Comparison of ENCODE assay signal across 8 cellular contexts in genomic region chr9:132411091-132411508, GRCh38. TPM values are rescaled to one million over a fixed set of nuclear protein-coding genes. Genes with fewer than 3 reads are reported as not detected.
A peak's percentile ranks its signal among the peaks of the same experiment; 100 is the strongest.
DNase-seq lines count a peak whose midpoint lies in the region; ATAC-seq and TF ChIP-seq lines count a peak whose summit lies in the region.

No MANE protein-coding gene starts in this region.

- H4K8ac ChIP-seq in IMR-90 (ENCODE audit: low read depth in 2 of 2, low read length in 2 of 2) = no peak overlapping the region

- no peak overlapping the region for H2BK15ac ChIP-seq in IMR-90 (ENCODE audit: low read depth, low read length)

- H3K79me1 ChIP-seq in IMR-90 (ENCODE audit: low read depth in 1 of 2, low read length in 2 of 2) = peaks cover 0 to under 1% of the 10 kb centered on the region in 2 experiments; a peak in 2 of 4 replicates

- peaks cover 31% of the 10 kb centered on the region for H3K27me3 Mint-ChIP-seq in activated naive CD4-positive, alpha-beta T cell treated with anti-CD3 and anti-CD28 coated beads, Interleukin-2, amount 50 U/mL, for 24 hours

- no peaks in the 10 kb centered on the region for H3K9me3 Mint-ChIP-seq in activated naive CD4-positive, alpha-beta T cell treated with anti-CD3 and anti-CD28 coated beads, Interleukin-2, amount 50 U/mL, for 24 hours

- H3K79me2 ChIP-seq in DOHH2 (ENCODE audit: control insufficient read depth, low read length) = peaks cover 7% of the 10 kb centered on the region
- H3K79me2 ChIP-seq in smooth muscle cell (ENCODE audit: low read depth) = peaks cover 4% of the 10 kb centered on the region

- H3K56ac ChIP-seq in IMR-90 (ENCODE audit: extremely low read depth, insufficient read depth, low read length) = no peak overlapping the region

- TF ChIP-seq RAD21 in IMR-90 (IDR thresholded peaks at IDR 0.05; ENCODE audit: low read length) = peak; percentile 64

- no peak overlapping the region for H3K27ac ChIP-seq in DOHH2 (ENCODE audit: low read depth, low read length)
- H3K27ac ChIP-seq in IMR-90 (ENCODE audit: insufficient read depth, low read length) = no peak overlapping the region
- no peak overlapping the region for H3K27ac ChIP-seq in right cardiac atrium (ENCODE audit: low read length)
- H3K27ac ChIP-seq in smooth muscle cell (ENCODE audit: low read depth) = no peak overlapping the region

- H2BK20ac ChIP-seq in IMR-90 (ENCODE audit: low read depth, low read length) = no peak overlapping the region

- peaks cover 46% of the 10 kb centered on the region for H3K27me3 ChIP-seq in DOHH2 (ENCODE audit: control insufficient read depth, low read length)
- H3K27me3 ChIP-seq in IMR-90 (ENCODE audit: control insufficient read depth, insufficient read depth, low read length) = peaks cover 43% of the 10 kb centered on the region
- H3K27me3 ChIP-seq in right cardiac atrium (ENCODE audit: control insufficient read depth, insufficient read depth) = no peaks in the 10 kb centered on the region
- peaks cover 72% of the 10 kb centered on the region for H3K27me3 ChIP-seq in smooth muscle cell (ENCODE audit: low read depth)

- no peak overlapping the region for H3K18ac ChIP-seq in IMR-90 (ENCODE audit: low read depth, low read length)

- POLR2A ChIA-PET in IMR-90 (lab: Charles Lee; ENCODE audit: unreplicated experiment) = no interaction called here

- peak overlapping the region; percentile 68 for H3K4me3 ChIP-seq in DOHH2 (ENCODE audit: low read length)
- no peak overlapping the region for H3K4me3 ChIP-seq in IMR-90 (ENCODE audit: insufficient read depth, low read depth, low read length)
- peak overlapping the region; percentile 89 for H3K4me3 ChIP-seq in right cardiac atrium (ENCODE audit: low read length)
- peak overlapping the region; percentile 65 for H3K4me3 ChIP-seq in smooth muscle cell

- no peaks in the 10 kb centered on the region for H3K9me3 ChIP-seq in DOHH2 (ENCODE audit: control insufficient read depth, insufficient read depth, low read length)
- no peaks in the 10 kb centered on the region for H3K9me3 ChIP-seq in IMR-90 (ENCODE audit: control insufficient read depth, insufficient read depth, low read length)
- H3K9me3 ChIP-seq in right cardiac atrium (ENCODE audit: control insufficient read depth, low read length) = no peaks in the 10 kb centered on the region
- H3K9me3 ChIP-seq in smooth muscle cell (replicated peaks; ENCODE audit: low read depth) = no peaks in the 10 kb centered on the region

- H3K4me1 Mint-ChIP-seq in activated naive CD4-positive, alpha-beta T cell treated with anti-CD3 and anti-CD28 coated beads, Interleukin-2, amount 50 U/mL, for 24 hours = peaks cover 33% of the 10 kb centered on the region

- H3K9me1 ChIP-seq in IMR-90 (ENCODE audit: insufficient read depth, low read length) = peaks cover 7% of the 10 kb centered on the region; the same call in 1 of the 2 replicates

- peak overlapping the region; percentile 71 for H2AFZ ChIP-seq in IMR-90 (replicated peaks; ENCODE audit: low read length, poor library complexity)
- H2AFZ ChIP-seq in smooth muscle cell (ENCODE audit: low read depth) = no peak overlapping the region

- peak overlapping the region; percentile 76 for H3K4me3 Mint-ChIP-seq in activated naive CD4-positive, alpha-beta T cell treated with anti-CD3 and anti-CD28 coated beads, Interleukin-2, amount 50 U/mL, for 24 hours

- no peak overlapping the region for H3K14ac ChIP-seq in IMR-90 (replicated peaks; ENCODE audit: low read depth, low read length)

- H3K4me2 ChIP-seq in DOHH2 (ENCODE audit: low read length) (peak overlapping the region; percentile 83), IMR-90 (ENCODE audit: low read depth, low read length) (peak overlapping the region; percentile 20; the same call in 1 of the 2 replicates), smooth muscle cell (peak overlapping the region; percentile 98)

- CTCF ChIA-PET in IMR-90 (lab: Yijun Ruan, JAX) = no interaction called here

- H3K36me3 ChIP-seq in DOHH2 (ENCODE audit: control insufficient read depth, low read length) (no peaks in the 10 kb centered on the region), IMR-90 (ENCODE audit: control insufficient read depth, insufficient read depth, low read length) (no peaks in the 10 kb centered on the region), smooth muscle cell (ENCODE audit: low read depth) (no peaks in the 10 kb centered on the region)

- no peak overlapping the region for H3K23ac ChIP-seq in IMR-90 (ENCODE audit: low read depth, low read length)

- no peak overlapping the region for H2AK5ac ChIP-seq in IMR-90 (ENCODE audit: low read depth, low read length)

- DNase-seq in IMR-90 (peak; percentile 7), SHP77 (lab: John Stamatoyannopoulos, UW) (peak; percentile 70 to 75), right cardiac atrium (peak; percentile 28 to 72 (median 72)), smooth muscle cell (lab: John Stamatoyannopoulos, UW; ENCODE audit: unreplicated experiment) (no peak), H4 (ENCODE audit: low spot score) (no peak)

- H2BK5ac ChIP-seq in IMR-90 (ENCODE audit: low read depth, low read length, poor library complexity, severe bottlenecking) = no peak overlapping the region

- no peak overlapping the region for H3K9ac ChIP-seq in IMR-90 (ENCODE audit: low read depth, low read length)
- no peak overlapping the region for H3K9ac ChIP-seq in smooth muscle cell (ENCODE audit: low read depth)

- H4K20me1 ChIP-seq in DOHH2 (ENCODE audit: control insufficient read depth, insufficient read depth, low read depth, low read length) (no peaks in the 10 kb centered on the region), IMR-90 (ENCODE audit: insufficient read depth, low read length) (no peaks in the 10 kb centered on the region), smooth muscle cell (ENCODE audit: low read depth) (no peaks in the 10 kb centered on the region)

- peak overlapping the region; percentile 39 for H2AK9ac ChIP-seq in IMR-90 (replicated peaks; ENCODE audit: low read depth, low read length, poor library complexity)

- H4K91ac ChIP-seq in IMR-90 (ENCODE audit: insufficient read depth, low read depth, low read length) = no peak overlapping the region

- dilution Hi-C loops in IMR-90 (cut with HindIII; ENCODE audit: low sequenced_read_pairs, unreplicated experiment) = no loop called here

- no peak overlapping the region for H2BK120ac ChIP-seq in IMR-90 (ENCODE audit: low read depth, low read length)

- H3K4me1 ChIP-seq in DOHH2 (ENCODE audit: control insufficient read depth, low read length) (peaks cover 38% of the 10 kb centered on the region), IMR-90 (ENCODE audit: control insufficient read depth, insufficient read depth, low read length) (no peaks in the 10 kb centered on the region), right cardiac atrium (ENCODE audit: control insufficient read depth, insufficient read depth, low read length) (peaks cover 9% of the 10 kb centered on the region), smooth muscle cell (ENCODE audit: low read depth) (peaks cover 20% of the 10 kb centered on the region)

- 2% methylated on average over 13 of the region's 20 CpGs; no CpG with 5 or more reads in 1 of the 2 experiments for WGBS in IMR-90 (ENCODE audit: extremely low coverage in 2 of 2, insufficient read length in 1 of 2), 2 experiments
- 2% methylated on average over 20 of the region's 20 CpGs for WGBS in right cardiac atrium
- 2% methylated on average over 20 of the region's 20 CpGs for WGBS in smooth muscle cell (ENCODE audit: low lambda C conversion rate)

- no peak overlapping the region for H3K4ac ChIP-seq in IMR-90 (ENCODE audit: low read depth, low read length)

- BruUV-seq in IMR-90 (replicated peaks; lab: Mats Ljungman, UMichigan) = no TSS peak

- TF ChIP-seq CTCF in DOHH2 (IDR thresholded peaks at IDR 0.05; ENCODE audit: low read depth, low read length, poor library complexity, severe bottlenecking) (peak; percentile 83), IMR-90 (conservative IDR thresholded peaks at IDR 0.05; ENCODE audit: low read depth, low read length) (peak; percentile 53), smooth muscle cell (IDR thresholded peaks at IDR 0.05; ENCODE audit: borderline replicate concordance, insufficient read depth, poor library complexity, severe bottlenecking) (peak; percentile 57)

- H4K5ac ChIP-seq in IMR-90 (ENCODE audit: low read depth, low read length) = no peak overlapping the region

- no peak overlapping the region for H3K27ac Mint-ChIP-seq in activated naive CD4-positive, alpha-beta T cell treated with anti-CD3 and anti-CD28 coated beads, Interleukin-2, amount 50 U/mL, for 24 hours

- intact Hi-C loops in IMR-90 (cut with micrococcal nuclease) = loop anchor here (1.0 to 10.0 kb wide), 4 partner anchors 94 to 494 kb away; no protein-coding TSS in a partner anchor
- intact Hi-C loops in right cardiac atrium (cut with DNase I) = loop anchor here (5.0 to 10.0 kb wide), 6 partner anchors 94 to 394 kb away; no protein-coding TSS in a partner anchor

- H3K36me3 Mint-ChIP-seq in activated naive CD4-positive, alpha-beta T cell treated with anti-CD3 and anti-CD28 coated beads, Interleukin-2, amount 50 U/mL, for 24 hours = peaks cover 3% of the 10 kb centered on the region

- H3K9me2 ChIP-seq in DOHH2 (replicated peaks; ENCODE audit: control insufficient read depth, low read length) = no peaks in the 10 kb centered on the region

- in situ Hi-C loops in IMR-90 (cut with MboI; ENCODE audit: low sequenced_read_pairs) = no loop called here

- ATAC-seq in IMR-90 (ENCODE audit: low read depth) (peak; percentile 31; the same call in 1 of the 2 replicates), right cardiac atrium (peak; percentile 4 to 32), GM21526 (IDR thresholded peaks at IDR 0.05; ENCODE audit: low FRiP score, unreplicated experiment) (no peak)

- no peaks in the 10 kb centered on the region; the same call in 1 of the 2 replicates for H3F3A ChIP-seq in DOHH2 (ENCODE audit: control insufficient read depth, insufficient read depth)
- H3F3A ChIP-seq in smooth muscle cell (ENCODE audit: low read depth) = no peaks in the 10 kb centered on the region

- TF ChIP-seq POLR2A in IMR-90 (IDR thresholded peaks at IDR 0.05; ENCODE audit: low read depth, low read length) = no peak

RNA-seq across cellular contexts. Expression of gene CFAP77, which starts 1.1 kb away (rescaled TPM):
- total RNA-seq in IMR-90 (2012; rRNA removed) (not detected in 2 replicates), right cardiac atrium (1 to 10 TPM; 2.3 to 6.5 (median 4.5) TPM), smooth muscle cell (not detected in 2 replicates)
- polyA plus RNA-seq in IMR-90 (2012; rRNA removed) (0.13 TPM in 1 of 2 replicates, not detected in the other), right cardiac atrium (4.3 TPM), smooth muscle cell (0.31 TPM in 1 of 2 replicates, not detected in the other)
- not detected in 2 replicates for polyA plus RNA-seq in IMR-90 (2012; cell fraction: cytosol; rRNA removed)
- 0.08 and 0.10 TPM in 2 replicates for polyA plus RNA-seq in IMR-90 (2012; cell fraction: nucleus; rRNA removed; ENCODE audit: low replicate concordance)
- not detected in 2 replicates for total RNA-seq in H4 (2014; rRNA removed; shearing (Covaris generic))

RNA-seq across cellular contexts. Expression of gene TTF1, which starts 4.5 kb away (rescaled TPM):
- 6.5 and 11.1 TPM in 2 replicates for total RNA-seq in IMR-90 (2012; rRNA removed)
- polyA plus RNA-seq in IMR-90 (2012; rRNA removed) = 9.5 and 12.0 TPM in 2 replicates
- polyA plus RNA-seq in IMR-90 (2012; cell fraction: cytosol; rRNA removed) = 1.6 and 6.6 TPM in 2 replicates
- polyA plus RNA-seq in IMR-90 (2012; cell fraction: nucleus; rRNA removed; ENCODE audit: low replicate concordance) = 1.3 and 5.3 TPM in 2 replicates
- 10 to 100 TPM; 13.4 to 21.1 (median 19.0) TPM for total RNA-seq in right cardiac atrium
- polyA plus RNA-seq in right cardiac atrium = 24.7 TPM
- 8.9 and 16.4 TPM in 2 replicates for total RNA-seq in smooth muscle cell
- 5.5 and 7.8 TPM in 2 replicates for polyA plus RNA-seq in smooth muscle cell
- 13.9 and 24.6 TPM in 2 replicates for total RNA-seq in H4 (2014; rRNA removed; shearing (Covaris generic))

RNA-seq across cellular contexts. Expression of gene SETX, which starts 56.3 kb away (rescaled TPM):
- total RNA-seq in IMR-90 (2012; rRNA removed) (55.0 and 67.8 TPM in 2 replicates), right cardiac atrium (10 to 100 TPM; 27.3 to 33.1 (median 31.0) TPM), smooth muscle cell (50.9 and 66.0 TPM in 2 replicates)
- polyA plus RNA-seq in IMR-90 (2012; rRNA removed) (11.3 and 13.1 TPM in 2 replicates), right cardiac atrium (15.1 TPM), smooth muscle cell (11.4 and 13.5 TPM in 2 replicates)
- polyA plus RNA-seq in IMR-90 (2012; cell fraction: cytosol; rRNA removed) = 4.8 and 5.0 TPM in 2 replicates
- polyA plus RNA-seq in IMR-90 (2012; cell fraction: nucleus; rRNA removed; ENCODE audit: low replicate concordance) = 11.3 and 26.6 TPM in 2 replicates
- total RNA-seq in H4 (2014; rRNA removed; shearing (Covaris generic)) = 13.4 and 16.7 TPM in 2 replicates

Comparison
In these comparisons a context has a peak if more than half of its experiments do, and no peak if none do; other contexts are left out.
1. H3K4me2 ChIP-seq: peak in every context shown above with its lines; median percentile 98 in smooth muscle cell; 83 in DOHH2; 20 in IMR-90.
2. DNase-seq: peak in IMR-90 (single experiment), SHP77 (2 of 2) and right cardiac atrium (3 of 3); none in smooth muscle cell (single experiment) and H4 (single experiment).
3. Peak in every context shown above with its lines, with median percentiles within 50 percentile points of each other: CTCF ChIP-seq.